ENCODE assay signal across 8 cellular contexts in the genomic region with DNA sequence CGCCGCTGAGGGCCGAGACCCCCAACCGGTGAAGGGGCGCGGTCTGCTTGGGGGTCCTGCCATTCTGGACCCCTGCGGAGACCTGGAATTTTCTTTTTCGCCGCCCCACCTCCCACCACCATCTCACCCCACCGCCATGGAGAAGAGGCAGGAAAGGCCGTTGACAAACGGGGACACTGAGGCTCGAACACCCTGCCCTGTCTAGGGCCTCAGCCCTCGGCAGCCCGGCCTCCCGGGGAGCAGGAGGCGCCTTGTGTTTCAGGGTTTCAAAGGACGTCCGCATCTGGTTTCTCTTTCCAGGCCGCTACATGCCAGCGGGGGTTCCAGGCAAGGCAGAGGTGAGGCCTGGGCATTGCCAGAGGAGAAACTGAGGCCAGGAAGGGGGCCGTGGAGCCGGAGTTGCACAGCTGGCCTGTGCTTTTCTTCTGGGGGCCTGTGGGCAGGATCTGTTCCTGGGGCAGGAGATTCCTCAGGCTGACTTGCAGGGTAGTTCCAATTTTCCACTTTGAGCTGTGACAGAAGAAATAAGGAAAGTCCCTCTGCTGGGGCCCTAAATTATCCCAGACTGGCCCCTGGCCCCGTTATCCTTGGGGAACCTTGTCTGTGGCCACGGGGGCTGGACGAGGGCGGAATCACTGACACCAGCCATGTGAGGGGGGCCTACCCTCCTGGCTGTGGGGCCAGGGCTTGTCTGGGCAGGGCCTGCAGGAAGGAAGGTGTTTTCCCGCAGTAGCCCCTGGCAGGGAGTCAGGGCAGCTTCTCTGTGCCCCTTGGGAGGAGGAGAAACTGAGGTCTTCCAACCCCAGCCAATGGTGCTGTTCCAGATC. TPM values are rescaled to one million over a fixed set of nuclear protein-coding genes. Genes with fewer than 3 reads are reported as not detected.
DNase-seq lines count a peak whose midpoint lies in the region; ATAC-seq and TF ChIP-seq lines count a peak whose summit lies in the region.

No MANE protein-coding gene starts in this region.

- in situ Hi-C loops in Caki2 (cut with HindIII; ENCODE audit: low pct_unique_long_range_greater_than_20kb, low sequenced_read_pairs): no loop called here

- peak; percentile 23 for DNase-seq in Caki2 (ENCODE audit: low read depth)
- peak; percentile 28 for DNase-seq in central memory CD4-positive, alpha-beta T cell
- no peak for DNase-seq in memory B cell (ENCODE audit: low spot score in 2 of 2)
- DNase-seq in upper lobe of right lung: no peak

- H3K4me1 ChIP-seq in upper lobe of right lung: peaks cover 56% of the 10 kb centered on the region

- H3K4me1 Mint-ChIP-seq in IgD-negative memory B cell: peaks cover 0 to 9% (median 8%) of the 10 kb centered on the region in 3 donors
- peaks cover 11% of the 10 kb centered on the region for H3K4me1 Mint-ChIP-seq in memory B cell

- H3K36me3 ChIP-seq in upper lobe of right lung: no peaks in the 10 kb centered on the region

- H3K4me3 ChIP-seq in upper lobe of right lung: peak overlapping the region; percentile 70

- TF ChIP-seq CTCF in upper lobe of right lung (IDR thresholded peaks at IDR 0.05): no peak

- H3K36me3 Mint-ChIP-seq in IgD-negative memory B cell (no peaks in the 10 kb centered on the region), memory B cell (no peaks in the 10 kb centered on the region)

- H3K27ac ChIP-seq in upper lobe of right lung: peak overlapping the region; percentile 83

- H3K27ac Mint-ChIP-seq in IgD-negative memory B cell (no peak overlapping the region), memory B cell (no peak overlapping the region)

- H3K4me3 Mint-ChIP-seq in IgD-negative memory B cell (peak overlapping the region; percentile 20 to 74 (median 66)), memory B cell (peak overlapping the region; percentile 84)

- no peaks in the 10 kb centered on the region for H3K27me3 Mint-ChIP-seq in IgD-negative memory B cell
- H3K27me3 Mint-ChIP-seq in memory B cell: peaks cover 2% of the 10 kb centered on the region

- H3K9me3 Mint-ChIP-seq in IgD-negative memory B cell (no peaks in the 10 kb centered on the region), memory B cell (no peaks in the 10 kb centered on the region)

- intact Hi-C loops in upper lobe of right lung (cut with DNase I): no loop called here

- no peak for ATAC-seq in memory B cell (ENCODE audit: low read depth)
- no peak for ATAC-seq in upper lobe of right lung
- ATAC-seq in GM21526 (IDR thresholded peaks at IDR 0.05; ENCODE audit: low FRiP score, unreplicated experiment): no peak
- no peak for ATAC-seq in GM21737 (IDR thresholded peaks at IDR 0.05; ENCODE audit: unreplicated experiment)
- ATAC-seq in HG03095 (IDR thresholded peaks at IDR 0.05; ENCODE audit: unreplicated experiment): no peak

- H3K9me3 ChIP-seq in upper lobe of right lung: no peaks in the 10 kb centered on the region

- H3K27me3 ChIP-seq in upper lobe of right lung: no peaks in the 10 kb centered on the region

RNA-seq across cellular contexts. Expression of gene MICALL2, which starts 0.9 kb away (rescaled TPM):
- 8.8 and 13.5 TPM in 2 replicates for total RNA-seq in Caki2 (2014; rRNA removed; shearing (Covaris generic); ENCODE audit: low replicate concordance)
- polyA plus RNA-seq in IgD-negative memory B cell: not detected
- total RNA-seq in upper lobe of right lung: 37.6 TPM

RNA-seq across cellular contexts. Expression of gene INTS1, which starts 44.0 kb away (rescaled TPM):
- total RNA-seq in Caki2 (2014; rRNA removed; shearing (Covaris generic); ENCODE audit: low replicate concordance): 39.4 and 78.5 TPM in 2 replicates
- polyA plus RNA-seq in IgD-negative memory B cell: 23.4 TPM
- total RNA-seq in upper lobe of right lung: 49.2 TPM

Comparison
In these comparisons a context has a peak if more than half of its experiments do, and no peak if none do; other contexts are left out.
1. DNase-seq: peak in Caki2 (single experiment) and central memory CD4-positive, alpha-beta T cell (single experiment); none in memory B cell (0 of 2) and upper lobe of right lung (single experiment).